ENCODE assay signal across 2 cellular contexts in genomic region chr17:8285270-8286181, GRCh38.
TF ChIP-seq lines count a peak whose summit lies in the region.

No MANE protein-coding gene starts in this region.

TF ChIP-seq in GM12891, 5 proteins besides CTCF, POLR2A, EP300 and RAD21:
- TF ChIP-seq TAF1 (IDR thresholded peaks at IDR 0.05; ENCODE audit: low read depth, low read length): no peak
- TF ChIP-seq SPI1 (IDR thresholded peaks at IDR 0.05; ENCODE audit: low read depth, low read length): peak; percentile 34; the same call in 1 of the 2 replicates
- no peak for TF ChIP-seq PAX5 (IDR thresholded peaks at IDR 0.05; ENCODE audit: insufficient read depth, low read length, severe bottlenecking)
- no peak for TF ChIP-seq POU2F2 (IDR thresholded peaks at IDR 0.05; ENCODE audit: low read depth, low read length)

TF ChIP-seq in K562, 482 proteins besides CTCF, POLR2A, EP300 and RAD21:
- TF ChIP-seq, protein P1, sequence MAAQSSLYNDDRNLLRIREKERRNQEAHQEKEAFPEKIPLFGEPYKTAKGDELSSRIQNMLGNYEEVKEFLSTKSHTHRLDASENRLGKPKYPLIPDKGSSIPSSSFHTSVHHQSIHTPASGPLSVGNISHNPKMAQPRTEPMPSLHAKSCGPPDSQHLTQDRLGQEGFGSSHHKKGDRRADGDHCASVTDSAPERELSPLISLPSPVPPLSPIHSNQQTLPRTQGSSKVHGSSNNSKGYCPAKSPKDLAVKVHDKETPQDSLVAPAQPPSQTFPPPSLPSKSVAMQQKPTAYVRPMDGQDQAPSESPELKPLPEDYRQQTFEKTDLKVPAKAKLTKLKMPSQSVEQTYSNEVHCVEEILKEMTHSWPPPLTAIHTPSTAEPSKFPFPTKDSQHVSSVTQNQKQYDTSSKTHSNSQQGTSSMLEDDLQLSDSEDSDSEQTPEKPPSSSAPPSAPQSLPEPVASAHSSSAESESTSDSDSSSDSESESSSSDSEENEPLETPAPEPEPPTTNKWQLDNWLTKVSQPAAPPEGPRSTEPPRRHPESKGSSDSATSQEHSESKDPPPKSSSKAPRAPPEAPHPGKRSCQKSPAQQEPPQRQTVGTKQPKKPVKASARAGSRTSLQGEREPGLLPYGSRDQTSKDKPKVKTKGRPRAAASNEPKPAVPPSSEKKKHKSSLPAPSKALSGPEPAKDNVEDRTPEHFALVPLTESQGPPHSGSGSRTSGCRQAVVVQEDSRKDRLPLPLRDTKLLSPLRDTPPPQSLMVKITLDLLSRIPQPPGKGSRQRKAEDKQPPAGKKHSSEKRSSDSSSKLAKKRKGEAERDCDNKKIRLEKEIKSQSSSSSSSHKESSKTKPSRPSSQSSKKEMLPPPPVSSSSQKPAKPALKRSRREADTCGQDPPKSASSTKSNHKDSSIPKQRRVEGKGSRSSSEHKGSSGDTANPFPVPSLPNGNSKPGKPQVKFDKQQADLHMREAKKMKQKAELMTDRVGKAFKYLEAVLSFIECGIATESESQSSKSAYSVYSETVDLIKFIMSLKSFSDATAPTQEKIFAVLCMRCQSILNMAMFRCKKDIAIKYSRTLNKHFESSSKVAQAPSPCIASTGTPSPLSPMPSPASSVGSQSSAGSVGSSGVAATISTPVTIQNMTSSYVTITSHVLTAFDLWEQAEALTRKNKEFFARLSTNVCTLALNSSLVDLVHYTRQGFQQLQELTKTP (IDR thresholded peaks at IDR 0.05; ENCODE audit: low read depth in 1 of 2, partially characterized antibody in 2 of 2): no peak
- TF ChIP-seq ZKSCAN1 (IDR thresholded peaks at IDR 0.05; ENCODE audit: low read depth, low read length): no peak
- TF ChIP-seq RCOR1 (IDR thresholded peaks at IDR 0.05; ENCODE audit: borderline replicate concordance in 1 of 2, low read depth in 2 of 2, low read length in 2 of 2): peak in 1 of 2 experiments; percentile 20; a peak in 1 of 4 replicates
- TF ChIP-seq SPI1 (IDR thresholded peaks at IDR 0.05; ENCODE audit: borderline replicate concordance, low read depth, low read length): 0 out of 2 replicates have a peak, but pooled peaks have one; percentile 34
- no peak for TF ChIP-seq ZNF507 (tag; conservative IDR thresholded peaks at IDR 0.05)
- TF ChIP-seq, protein P2, sequence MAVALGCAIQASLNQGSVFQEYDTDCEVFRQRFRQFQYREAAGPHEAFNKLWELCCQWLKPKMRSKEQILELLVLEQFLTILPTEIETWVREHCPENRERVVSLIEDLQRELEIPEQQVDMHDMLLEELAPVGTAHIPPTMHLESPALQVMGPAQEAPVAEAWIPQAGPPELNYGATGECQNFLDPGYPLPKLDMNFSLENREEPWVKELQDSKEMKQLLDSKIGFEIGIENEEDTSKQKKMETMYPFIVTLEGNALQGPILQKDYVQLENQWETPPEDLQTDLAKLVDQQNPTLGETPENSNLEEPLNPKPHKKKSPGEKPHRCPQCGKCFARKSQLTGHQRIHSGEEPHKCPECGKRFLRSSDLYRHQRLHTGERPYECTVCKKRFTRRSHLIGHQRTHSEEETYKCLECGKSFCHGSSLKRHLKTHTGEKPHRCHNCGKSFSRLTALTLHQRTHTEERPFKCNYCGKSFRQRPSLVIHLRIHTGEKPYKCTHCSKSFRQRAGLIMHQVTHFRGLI (CRISPR knock-in tag; IDR thresholded peaks at IDR 0.05): no peak
- TF ChIP-seq, protein P3, sequence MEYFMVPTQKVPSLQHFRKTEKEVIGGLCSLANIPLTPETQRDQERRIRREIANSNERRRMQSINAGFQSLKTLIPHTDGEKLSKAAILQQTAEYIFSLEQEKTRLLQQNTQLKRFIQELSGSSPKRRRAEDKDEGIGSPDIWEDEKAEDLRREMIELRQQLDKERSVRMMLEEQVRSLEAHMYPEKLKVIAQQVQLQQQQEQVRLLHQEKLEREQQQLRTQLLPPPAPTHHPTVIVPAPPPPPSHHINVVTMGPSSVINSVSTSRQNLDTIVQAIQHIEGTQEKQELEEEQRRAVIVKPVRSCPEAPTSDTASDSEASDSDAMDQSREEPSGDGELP (CRISPR knock-in tag; IDR thresholded peaks at IDR 0.05; ENCODE audit: borderline replicate concordance): peak; percentile 67; the same call in 1 of the 2 replicates
- TF ChIP-seq PCBP1 (IDR thresholded peaks at IDR 0.05; ENCODE audit: low read depth, low read length, poor library complexity, severe bottlenecking): no peak
- no peak for TF ChIP-seq THRA (IDR thresholded peaks at IDR 0.05)
- TF ChIP-seq GABPB2 (CRISPR knock-in tag; conservative IDR thresholded peaks at IDR 0.05): no peak
- TF ChIP-seq, protein P4, sequence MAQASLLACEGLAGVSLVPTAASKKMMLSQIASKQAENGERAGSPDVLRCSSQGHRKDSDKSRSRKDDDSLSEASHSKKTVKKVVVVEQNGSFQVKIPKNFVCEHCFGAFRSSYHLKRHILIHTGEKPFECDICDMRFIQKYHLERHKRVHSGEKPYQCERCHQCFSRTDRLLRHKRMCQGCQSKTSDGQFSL (CRISPR knock-in tag; IDR thresholded peaks at IDR 0.05): no peak
- TF ChIP-seq, protein P4 (tag; IDR thresholded peaks at IDR 0.05): 0 out of 4 replicates have a peak, but pooled peaks of 1 of the 2 experiments have one; percentile 29
- no peak for TF ChIP-seq FOXM1 (IDR thresholded peaks at IDR 0.05; ENCODE audit: low read depth)
- TF ChIP-seq FOXM1 (CRISPR knock-in tag; IDR thresholded peaks at IDR 0.05; ENCODE audit: low read depth): no peak
